ENCODE assay signal across 1 cellular context in the genomic region with DNA sequence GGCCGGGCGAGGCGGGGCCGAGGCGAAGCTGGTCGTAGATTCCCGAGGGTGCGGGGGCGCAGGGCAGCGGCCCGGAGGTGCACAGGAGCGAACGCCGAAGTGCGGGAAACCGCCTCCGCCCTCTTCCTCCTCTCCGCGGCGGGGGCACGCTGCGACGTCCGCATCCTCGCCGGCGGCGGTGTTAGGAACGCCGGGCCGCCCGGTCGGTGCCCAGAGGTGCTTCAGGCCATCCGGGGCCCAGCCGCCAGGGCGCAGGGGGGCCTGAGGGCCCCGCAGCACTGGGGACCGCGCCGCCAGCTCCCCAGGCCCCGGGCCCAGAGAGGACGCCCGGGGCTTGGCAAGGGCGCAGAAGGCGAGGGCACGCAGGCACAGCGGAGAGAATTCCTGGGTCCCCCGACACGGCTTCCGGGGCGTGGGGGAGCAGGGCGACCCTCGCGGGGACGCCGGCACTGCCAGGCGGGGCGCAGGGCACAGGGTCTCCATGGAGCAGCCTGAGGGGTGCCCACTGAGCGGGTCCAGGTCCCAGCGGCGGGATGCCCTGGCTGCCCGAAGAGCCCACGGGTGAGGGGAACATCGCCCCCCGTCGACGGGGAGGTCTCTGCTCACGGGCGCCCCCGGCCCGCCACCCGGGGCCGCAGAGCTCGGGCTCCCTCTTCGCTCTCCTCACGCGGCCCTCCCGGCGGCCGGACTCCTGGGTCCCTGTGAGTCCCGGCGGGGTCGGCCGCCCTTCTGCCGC.
TF ChIP-seq lines count a peak whose summit lies in the region.

No MANE protein-coding gene starts in this region.

TF ChIP-seq in HepG2, 621 proteins besides CTCF, POLR2A, EP300 and RAD21 (continued from another document and continues in another):
- TF ChIP-seq, protein P1, sequence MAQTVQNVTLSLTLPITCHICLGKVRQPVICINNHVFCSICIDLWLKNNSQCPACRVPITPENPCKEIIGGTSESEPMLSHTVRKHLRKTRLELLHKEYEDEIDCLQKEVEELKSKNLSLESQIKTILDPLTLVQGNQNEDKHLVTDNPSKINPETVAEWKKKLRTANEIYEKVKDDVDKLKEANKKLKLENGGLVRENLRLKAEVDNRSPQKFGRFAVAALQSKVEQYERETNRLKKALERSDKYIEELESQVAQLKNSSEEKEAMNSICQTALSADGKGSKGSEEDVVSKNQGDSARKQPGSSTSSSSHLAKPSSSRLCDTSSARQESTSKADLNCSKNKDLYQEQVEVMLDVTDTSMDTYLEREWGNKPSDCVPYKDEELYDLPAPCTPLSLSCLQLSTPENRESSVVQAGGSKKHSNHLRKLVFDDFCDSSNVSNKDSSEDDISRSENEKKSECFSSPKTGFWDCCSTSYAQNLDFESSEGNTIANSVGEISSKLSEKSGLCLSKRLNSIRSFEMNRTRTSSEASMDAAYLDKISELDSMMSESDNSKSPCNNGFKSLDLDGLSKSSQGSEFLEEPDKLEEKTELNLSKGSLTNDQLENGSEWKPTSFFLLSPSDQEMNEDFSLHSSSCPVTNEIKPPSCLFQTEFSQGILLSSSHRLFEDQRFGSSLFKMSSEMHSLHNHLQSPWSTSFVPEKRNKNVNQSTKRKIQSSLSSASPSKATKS (CRISPR knock-in tag; IDR thresholded peaks at IDR 0.05): no peak
- TF ChIP-seq, protein P2, sequence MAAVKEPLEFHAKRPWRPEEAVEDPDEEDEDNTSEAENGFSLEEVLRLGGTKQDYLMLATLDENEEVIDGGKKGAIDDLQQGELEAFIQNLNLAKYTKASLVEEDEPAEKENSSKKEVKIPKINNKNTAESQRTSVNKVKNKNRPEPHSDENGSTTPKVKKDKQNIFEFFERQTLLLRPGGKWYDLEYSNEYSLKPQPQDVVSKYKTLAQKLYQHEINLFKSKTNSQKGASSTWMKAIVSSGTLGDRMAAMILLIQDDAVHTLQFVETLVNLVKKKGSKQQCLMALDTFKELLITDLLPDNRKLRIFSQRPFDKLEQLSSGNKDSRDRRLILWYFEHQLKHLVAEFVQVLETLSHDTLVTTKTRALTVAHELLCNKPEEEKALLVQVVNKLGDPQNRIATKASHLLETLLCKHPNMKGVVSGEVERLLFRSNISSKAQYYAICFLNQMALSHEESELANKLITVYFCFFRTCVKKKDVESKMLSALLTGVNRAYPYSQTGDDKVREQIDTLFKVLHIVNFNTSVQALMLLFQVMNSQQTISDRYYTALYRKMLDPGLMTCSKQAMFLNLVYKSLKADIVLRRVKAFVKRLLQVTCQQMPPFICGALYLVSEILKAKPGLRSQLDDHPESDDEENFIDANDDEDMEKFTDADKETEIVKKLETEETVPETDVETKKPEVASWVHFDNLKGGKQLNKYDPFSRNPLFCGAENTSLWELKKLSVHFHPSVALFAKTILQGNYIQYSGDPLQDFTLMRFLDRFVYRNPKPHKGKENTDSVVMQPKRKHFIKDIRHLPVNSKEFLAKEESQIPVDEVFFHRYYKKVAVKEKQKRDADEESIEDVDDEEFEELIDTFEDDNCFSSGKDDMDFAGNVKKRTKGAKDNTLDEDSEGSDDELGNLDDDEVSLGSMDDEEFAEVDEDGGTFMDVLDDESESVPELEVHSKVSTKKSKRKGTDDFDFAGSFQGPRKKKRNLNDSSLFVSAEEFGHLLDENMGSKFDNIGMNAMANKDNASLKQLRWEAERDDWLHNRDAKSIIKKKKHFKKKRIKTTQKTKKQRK (IDR thresholded peaks at IDR 0.05; ENCODE audit: low read length): no peak
- TF ChIP-seq KDM5B (CRISPR knock-in tag; IDR thresholded peaks at IDR 0.05; ENCODE audit: borderline replicate concordance): peak; percentile 59; the same call in 1 of the 2 replicates
- peak; percentile 77; the same call in 1 of the 2 replicates for TF ChIP-seq ZBTB7A (CRISPR knock-in tag; IDR thresholded peaks at IDR 0.05)
- TF ChIP-seq THYN1 (CRISPR knock-in tag; IDR thresholded peaks at IDR 0.05; ENCODE audit: borderline replicate concordance, low read depth): no peak
- no peak for TF ChIP-seq STAG1 (CRISPR knock-in tag; IDR thresholded peaks at IDR 0.05)
- no peak for TF ChIP-seq ZNF580 (CRISPR knock-in tag; IDR thresholded peaks at IDR 0.05; ENCODE audit: borderline replicate concordance, low read depth)
- no peak for TF ChIP-seq KAT8 (CRISPR knock-in tag; IDR thresholded peaks at IDR 0.05)
- TF ChIP-seq HMG20A (CRISPR knock-in tag; IDR thresholded peaks at IDR 0.05; ENCODE audit: borderline replicate concordance): no peak
- TF ChIP-seq NFAT5 (CRISPR knock-in tag; IDR thresholded peaks at IDR 0.05): no peak
- 0 out of 2 replicates have a peak, but pooled peaks have one; percentile 27 for TF ChIP-seq ZNF468 (CRISPR knock-in tag; IDR thresholded peaks at IDR 0.05)
- no peak for TF ChIP-seq PHF5A (CRISPR knock-in tag; IDR thresholded peaks at IDR 0.05; ENCODE audit: low read depth, unreplicated experiment)
- TF ChIP-seq MTA1 (CRISPR knock-in tag; IDR thresholded peaks at IDR 0.05; ENCODE audit: borderline replicate concordance): no peak; the same call in 1 of the 2 replicates
- TF ChIP-seq ZFP37 (CRISPR knock-in tag; IDR thresholded peaks at IDR 0.05; ENCODE audit: borderline replicate concordance): no peak
- TF ChIP-seq NFIB (CRISPR knock-in tag; IDR thresholded peaks at IDR 0.05; ENCODE audit: borderline replicate concordance): no peak
- no peak for TF ChIP-seq ZNF883 (CRISPR knock-in tag; IDR thresholded peaks at IDR 0.05; ENCODE audit: not compliant biosample characterization)
- no peak for TF ChIP-seq SOX13 (IDR thresholded peaks at IDR 0.05)
- no peak for TF ChIP-seq SOX13 (CRISPR knock-in tag; conservative IDR thresholded peaks at IDR 0.05 in 1 of 2, IDR thresholded peaks at IDR 0.05 in 1 of 2)
- TF ChIP-seq BRD4 (CRISPR knock-in tag; IDR thresholded peaks at IDR 0.05): no peak
- no peak for TF ChIP-seq FOXA3 (CRISPR knock-in tag; IDR thresholded peaks at IDR 0.05)
- TF ChIP-seq PHF21A (CRISPR knock-in tag; IDR thresholded peaks at IDR 0.05): no peak
- no peak; the same call in 1 of the 2 replicates for TF ChIP-seq MED13 (CRISPR knock-in tag; IDR thresholded peaks at IDR 0.05)
- TF ChIP-seq ZEB1 (IDR thresholded peaks at IDR 0.05; ENCODE audit: insufficient replicate concordance, low read depth): no peak
- no peak for TF ChIP-seq ZNF83 (CRISPR knock-in tag; IDR thresholded peaks at IDR 0.05; ENCODE audit: borderline replicate concordance)
- TF ChIP-seq RARA (CRISPR knock-in tag; IDR thresholded peaks at IDR 0.05): no peak
- no peak for TF ChIP-seq KDM5A (IDR thresholded peaks at IDR 0.05; ENCODE audit: borderline replicate concordance, low read length)
- TF ChIP-seq, protein P3, sequence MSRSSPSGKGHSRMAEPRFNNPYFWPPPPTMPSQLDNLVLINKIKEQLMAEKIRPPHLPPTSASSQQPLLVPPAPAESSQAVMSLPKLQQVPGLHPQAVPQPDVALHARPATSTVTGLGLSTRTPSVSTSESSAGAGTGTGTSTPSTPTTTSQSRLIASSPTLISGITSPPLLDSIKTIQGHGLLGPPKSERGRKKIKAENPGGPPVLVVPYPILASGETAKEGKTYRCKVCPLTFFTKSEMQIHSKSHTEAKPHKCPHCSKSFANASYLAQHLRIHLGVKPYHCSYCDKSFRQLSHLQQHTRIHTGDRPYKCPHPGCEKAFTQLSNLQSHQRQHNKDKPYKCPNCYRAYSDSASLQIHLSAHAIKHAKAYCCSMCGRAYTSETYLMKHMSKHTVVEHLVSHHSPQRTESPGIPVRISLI (CRISPR knock-in tag; IDR thresholded peaks at IDR 0.05; ENCODE audit: borderline replicate concordance): no peak
- TF ChIP-seq, protein P4, sequence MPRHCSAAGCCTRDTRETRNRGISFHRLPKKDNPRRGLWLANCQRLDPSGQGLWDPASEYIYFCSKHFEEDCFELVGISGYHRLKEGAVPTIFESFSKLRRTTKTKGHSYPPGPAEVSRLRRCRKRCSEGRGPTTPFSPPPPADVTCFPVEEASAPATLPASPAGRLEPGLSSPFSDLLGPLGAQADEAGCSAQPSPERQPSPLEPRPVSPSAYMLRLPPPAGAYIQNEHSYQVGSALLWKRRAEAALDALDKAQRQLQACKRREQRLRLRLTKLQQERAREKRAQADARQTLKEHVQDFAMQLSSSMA (CRISPR knock-in tag; IDR thresholded peaks at IDR 0.05): no peak
- no peak for TF ChIP-seq SMAD1 (CRISPR knock-in tag; IDR thresholded peaks at IDR 0.05; ENCODE audit: borderline replicate concordance, low read depth)
- no peak for TF ChIP-seq ZUFSP (CRISPR knock-in tag; IDR thresholded peaks at IDR 0.05; ENCODE audit: borderline replicate concordance)
- TF ChIP-seq ZNF720 (CRISPR knock-in tag; IDR thresholded peaks at IDR 0.05): no peak
- TF ChIP-seq, protein P5, sequence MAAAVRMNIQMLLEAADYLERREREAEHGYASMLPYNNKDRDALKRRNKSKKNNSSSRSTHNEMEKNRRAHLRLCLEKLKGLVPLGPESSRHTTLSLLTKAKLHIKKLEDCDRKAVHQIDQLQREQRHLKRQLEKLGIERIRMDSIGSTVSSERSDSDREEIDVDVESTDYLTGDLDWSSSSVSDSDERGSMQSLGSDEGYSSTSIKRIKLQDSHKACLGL (CRISPR knock-in tag; IDR thresholded peaks at IDR 0.05): no peak; the same call in 1 of the 2 replicates
- TF ChIP-seq, protein P6, sequence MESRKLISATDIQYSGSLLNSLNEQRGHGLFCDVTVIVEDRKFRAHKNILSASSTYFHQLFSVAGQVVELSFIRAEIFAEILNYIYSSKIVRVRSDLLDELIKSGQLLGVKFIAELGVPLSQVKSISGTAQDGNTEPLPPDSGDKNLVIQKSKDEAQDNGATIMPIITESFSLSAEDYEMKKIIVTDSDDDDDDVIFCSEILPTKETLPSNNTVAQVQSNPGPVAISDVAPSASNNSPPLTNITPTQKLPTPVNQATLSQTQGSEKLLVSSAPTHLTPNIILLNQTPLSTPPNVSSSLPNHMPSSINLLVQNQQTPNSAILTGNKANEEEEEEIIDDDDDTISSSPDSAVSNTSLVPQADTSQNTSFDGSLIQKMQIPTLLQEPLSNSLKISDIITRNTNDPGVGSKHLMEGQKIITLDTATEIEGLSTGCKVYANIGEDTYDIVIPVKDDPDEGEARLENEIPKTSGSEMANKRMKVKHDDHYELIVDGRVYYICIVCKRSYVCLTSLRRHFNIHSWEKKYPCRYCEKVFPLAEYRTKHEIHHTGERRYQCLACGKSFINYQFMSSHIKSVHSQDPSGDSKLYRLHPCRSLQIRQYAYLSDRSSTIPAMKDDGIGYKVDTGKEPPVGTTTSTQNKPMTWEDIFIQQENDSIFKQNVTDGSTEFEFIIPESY (CRISPR knock-in tag; IDR thresholded peaks at IDR 0.05): no peak
- no peak for TF ChIP-seq ZFP82 (CRISPR knock-in tag; IDR thresholded peaks at IDR 0.05; ENCODE audit: borderline replicate concordance)
- peak; percentile 78; the same call in 1 of the 2 replicates for TF ChIP-seq ZNF800 (CRISPR knock-in tag; IDR thresholded peaks at IDR 0.05)
- no peak for TF ChIP-seq ZNF652 (CRISPR knock-in tag; IDR thresholded peaks at IDR 0.05; ENCODE audit: borderline replicate concordance, low read depth)
